In genomic region chr1:148777649-148778048, GRCh38 we compare ENCODE assay signal across 1 cellular context. TPM values are rescaled to one million over a fixed set of nuclear protein-coding genes. Genes with fewer than 3 reads are reported as not detected.
"Had no signal": no experiment of that assay in that cellular context is flagged by ENCODE, and none has a peak within 500 bp of the region (broad histone marks: within the 10 kb centered on the region; RNA-seq: fewer than 3 reads in every experiment).

No MANE protein-coding gene starts in this region.

RNA-seq across cellular contexts. Expression of gene NUDT4B, which starts 29.1 kb away (rescaled TPM):
- total RNA-seq: MCF 10A had no signal
